In the genomic region with DNA sequence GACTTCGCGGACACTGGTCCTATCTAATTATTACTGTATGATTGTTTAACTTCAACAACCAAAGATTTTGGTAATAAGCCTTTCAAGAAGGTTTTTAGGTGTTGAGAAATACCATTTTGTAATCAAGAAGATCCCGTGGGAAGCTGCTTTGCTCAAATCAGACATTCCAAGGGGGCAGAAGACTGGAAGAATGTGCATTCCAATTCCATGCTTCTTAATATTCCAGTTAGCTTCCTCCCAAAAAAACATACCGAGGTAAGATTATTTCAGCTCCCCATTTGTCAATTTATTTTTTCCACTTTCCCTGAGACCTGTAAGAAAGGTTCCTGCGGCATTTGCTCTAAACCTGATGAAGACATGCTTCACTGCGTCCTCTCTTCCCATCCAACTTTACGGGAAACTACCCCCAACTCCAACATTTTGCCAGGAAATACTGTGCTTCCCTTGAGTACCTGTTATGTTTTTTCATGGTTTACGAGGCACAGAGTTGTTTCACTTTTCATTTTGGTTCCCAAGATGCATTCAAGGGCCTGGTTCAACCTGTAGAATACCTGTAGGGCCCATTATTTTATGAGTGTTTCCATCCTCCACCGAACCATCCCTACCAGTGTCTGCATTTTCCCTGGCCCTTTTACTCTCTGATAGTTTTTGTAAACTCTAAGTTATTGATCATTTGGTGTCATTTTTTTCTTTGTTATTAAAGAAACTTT, we compare ENCODE assay signal across 12 cellular contexts. TPM values are rescaled to one million over a fixed set of nuclear protein-coding genes. Genes with fewer than 3 reads are reported as not detected.
DNase-seq lines count a peak whose midpoint lies in the region; ATAC-seq and TF ChIP-seq lines count a peak whose summit lies in the region.
"Had no signal": no experiment of that assay in that cellular context is flagged by ENCODE, and none has a peak within 500 bp of the region (broad histone marks: within the 10 kb centered on the region; RNA-seq: fewer than 3 reads in every experiment).

No MANE protein-coding gene starts in this region.

- H3K27me3 ChIP-seq in heart right ventricle, result peaks cover 0 to 41% (median 0%) of the 10 kb centered on the region in 7 donors
- no peaks in the 10 kb centered on the region for H3K27me3 ChIP-seq in muscle layer of colon (ENCODE audit: control insufficient read depth in 1 of 2, insufficient read depth in 2 of 2, low read length in 2 of 2)

- no peaks in the 10 kb centered on the region for H3K9me3 ChIP-seq in heart right ventricle
- H3K9me3 ChIP-seq in muscle layer of colon (ENCODE audit: low read length), result no peaks in the 10 kb centered on the region

- H3K27me3 Mint-ChIP-seq in T-cell, result peaks cover 12 to 46% of the 10 kb centered on the region in 2 donors

- CTCF ChIA-PET in T-cell (lab: Charles Lee), result interaction anchor here in 1 of 2 donors (0.6 kb wide), 1 partner anchor 126 kb away, joined by 3 read pairs; no protein-coding TSS in a partner anchor

- TF ChIP-seq CTCF in heart right ventricle (IDR thresholded peaks at IDR 0.05), result no peak

- no peaks in the 10 kb centered on the region for H3K9me3 Mint-ChIP-seq in T-cell
- H3K9me3 Mint-ChIP-seq: effector memory CD8-positive, alpha-beta T cell had no signal

- H3K4me1 ChIP-seq in heart right ventricle, result peaks cover 19 to 80% (median 72%) of the 10 kb centered on the region in 9 donors
- peaks cover 57% of the 10 kb centered on the region for H3K4me1 ChIP-seq in muscle layer of colon (ENCODE audit: insufficient read depth, low read length)
- peaks cover 2% of the 10 kb centered on the region for H3K4me1 ChIP-seq in urinary bladder (ENCODE audit: insufficient read depth)

- H3K4me3 ChIP-seq in heart right ventricle (peak overlapping the region in 6 of 10 donors; percentile 69 to 96 (median 94)), muscle layer of colon (ENCODE audit: low read depth in 1 of 2, low read length in 2 of 2) (no peak overlapping the region), urinary bladder (ENCODE audit: low read depth, low read length) (peak overlapping the region; percentile 24)

- intact Hi-C loops in heart right ventricle (cut with DNase I), result loop anchor here in 7 of 10 donors (2.0 to 10.0 kb wide), 8 partner anchors 56 to 122 kb away; no protein-coding TSS in a partner anchor
- intact Hi-C loops in cardiac septum (cut with DNase I), result no loop called here

- no peak for DNase-seq in heart right ventricle
- DNase-seq in cardiac septum (ENCODE audit: low spot score), result no peak
- DNase-seq in dermis blood vessel endothelial cell, result peak; percentile 42
- no peak for DNase-seq in T-cell
- DNase-seq in medulla oblongata (ENCODE audit: extremely low spot score), result no peak
- DNase-seq: effector memory CD8-positive, alpha-beta T cell; naive thymus-derived CD4-positive, alpha-beta T cell; stimulated activated CD8-positive, alpha-beta memory T cell treated with anti-CD3 and anti-CD28 coated beads, Interleukin-4, amount 100 ng/mL, for 48 hours had no signal

- H3K27ac Mint-ChIP-seq in T-cell, result no peak overlapping the region
- H3K27ac Mint-ChIP-seq: effector memory CD8-positive, alpha-beta T cell had no signal

- POLR2A ChIA-PET in T-cell (lab: Charles Lee), result no interaction called here

- WGBS in heart right ventricle, 2 donors, result 56 to 68% methylated on average over 9 of the region's 9 CpGs
- WGBS in urinary bladder, result 61% methylated on average over 9 of the region's 9 CpGs

- H3K27ac ChIP-seq in heart right ventricle, result peak overlapping the region in 6 of 10 donors; percentile 11 to 100 (median 98)
- no peak overlapping the region for H3K27ac ChIP-seq in muscle layer of colon (ENCODE audit: low read depth, low read length)
- H3K27ac ChIP-seq in urinary bladder (ENCODE audit: low read depth), result peak overlapping the region; percentile 24

- no peak overlapping the region for H3K4me3 Mint-ChIP-seq in T-cell
- H3K4me3 Mint-ChIP-seq: effector memory CD8-positive, alpha-beta T cell had no signal

- peaks cover 3% of the 10 kb centered on the region for H3K36me3 Mint-ChIP-seq in T-cell

- peaks cover 0 to 4% (median 0%) of the 10 kb centered on the region in 9 donors for H3K36me3 ChIP-seq in heart right ventricle
- no peaks in the 10 kb centered on the region for H3K36me3 ChIP-seq in muscle layer of colon (ENCODE audit: insufficient read depth, low read length)
- H3K36me3 ChIP-seq in urinary bladder (ENCODE audit: insufficient read depth), result no peaks in the 10 kb centered on the region

- H3K9ac ChIP-seq in muscle layer of colon (ENCODE audit: low read length), result peak overlapping the region; percentile 16

- no peak for ATAC-seq in heart right ventricle
- no peak for ATAC-seq in GM18867 (IDR thresholded peaks at IDR 0.05; ENCODE audit: unreplicated experiment)
- ATAC-seq in T-cell (replicated peaks in 1 of 4), result no peak
- ATAC-seq: effector memory CD8-positive, alpha-beta T cell; naive thymus-derived CD4-positive, alpha-beta T cell; Panc1 had no signal

- H3K4me1 Mint-ChIP-seq in T-cell, result peaks cover 20 to 26% (median 21%) of the 10 kb centered on the region in 3 donors

RNA-seq across cellular contexts. Expression of a gene that starts 4.0 kb away (rescaled TPM):
- total RNA-seq in heart right ventricle (100 to 1,000 TPM in 2 of 10 donors, 10 to 100 TPM in 8; 45.8 to 108 (median 67.2) TPM), cardiac septum (106 TPM), dermis blood vessel endothelial cell (578 and 589 TPM in 2 replicates), urinary bladder (350 TPM), T-cell (1 to 10 TPM; 2.0 to 7.3 (median 5.0) TPM)
- polyA plus RNA-seq in heart right ventricle (10 to 100 TPM; 28.0 to 58.3 TPM), urinary bladder (163 TPM)

Comparison
In these comparisons a context has a peak if more than half of its experiments do, and no peak if none do; other contexts are left out.
1. H3K4me3 ChIP-seq: peak in heart right ventricle (6 of 10) and urinary bladder (single experiment); none in muscle layer of colon (0 of 2).
2. RNA of a gene that starts 4.0 kb away (total RNA-seq): 578 to 589 TPM in dermis blood vessel endothelial cell, 350 TPM in urinary bladder (single experiment), 106 TPM in cardiac septum (single experiment) and 45.8 to 108 TPM in heart right ventricle; 2.0 to 7.3 TPM in T-cell; every median in the first group is over 4 times any median in the second.